Comparison of ENCODE assay signal across 23 cellular contexts in the genomic region with DNA sequence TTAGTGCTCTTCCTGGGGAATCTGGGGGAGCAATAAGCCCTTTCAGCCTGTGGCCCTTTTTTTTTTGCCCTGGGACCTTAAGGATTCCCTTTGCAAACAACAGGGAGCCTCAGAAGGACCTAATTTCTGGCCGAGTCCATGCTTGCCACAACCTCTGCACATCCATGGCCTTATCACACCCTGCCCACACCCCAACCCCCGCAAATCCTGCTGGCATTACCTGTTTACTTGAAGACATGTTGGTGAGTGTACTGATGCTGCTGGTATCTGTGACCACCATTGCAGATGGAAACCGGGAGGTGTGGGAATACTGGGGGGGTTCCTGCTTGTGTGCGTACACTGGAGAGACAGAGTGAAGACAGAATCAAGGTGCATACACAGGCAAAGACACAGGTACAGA. TPM values are rescaled to one million over a fixed set of nuclear protein-coding genes. Genes with fewer than 3 reads are reported as not detected.
DNase-seq lines count a peak whose midpoint lies in the region; ATAC-seq, FAIRE-seq and TF ChIP-seq lines count a peak whose summit lies in the region.
"Had no signal": no experiment of that assay in that cellular context is flagged by ENCODE, and none has a peak within 500 bp of the region (broad histone marks: within the 10 kb centered on the region; RNA-seq: fewer than 3 reads in every experiment).

No MANE protein-coding gene starts in this region.

- TF ChIP-seq RAD21 in HepG2 (CRISPR knock-in tag; IDR thresholded peaks at IDR 0.05) = no peak

- H3K4me3 ChIP-seq in HepG2 (replicated peaks in 1 of 3; ENCODE audit: insufficient read depth in 1 of 3, low read depth in 2 of 3, low read length in 3 of 3) (no peak overlapping the region), right lobe of liver (no peak overlapping the region)
- H3K4me3 ChIP-seq: BLaER1 treated with 17β-estradiol and CSF1 and Interleukin-3, amounts not matched to agents 10 nM and 100 nM had no signal

- H3K27ac ChIP-seq in HepG2 (ENCODE audit: extremely low read length, insufficient read depth, low read length) (peak overlapping the region; percentile 26), right lobe of liver (no peak overlapping the region)
- H3K27ac ChIP-seq: BLaER1 treated with 17β-estradiol and CSF1 and Interleukin-3, amounts not matched to agents 10 nM and 100 nM; KMS-11 had no signal

- H3K79me2 ChIP-seq in HepG2 (ENCODE audit: insufficient read depth, low read length) = no peaks in the 10 kb centered on the region

- POLR2A ChIA-PET in HepG2 (lab: Yijun Ruan, JAX) = interaction anchor here (1.0 to 1.9 kb wide), 8 partner anchors 10 to 47 kb away, joined by 3 to 50 read pairs (median 8); no protein-coding TSS in a partner anchor
- POLR2A ChIA-PET in activated naive CD8-positive, alpha-beta T cell treated with anti-CD3 and anti-CD28 coated beads, Interleukin-2, amount 10 ng/mL, durations not matched to agents 7 days and 5 days (lab: Charles Lee) = no interaction called here

- TF ChIP-seq EP300 in HepG2 (IDR thresholded peaks at IDR 0.05; ENCODE audit: low read depth in 2 of 2, low read length in 2 of 2) (no peak), HepG2 (CRISPR knock-in tag; IDR thresholded peaks at IDR 0.05; ENCODE audit: borderline replicate concordance) (no peak)

- peak overlapping the region; percentile 51 for H3K27ac Mint-ChIP-seq in activated naive CD8-positive, alpha-beta T cell treated with anti-CD3 and anti-CD28 coated beads, Interleukin-2, amount 10 ng/mL, durations not matched to agents 7 days and 5 days
- H3K27ac Mint-ChIP-seq in stimulated activated effector memory CD8-positive, alpha-beta T cell treated with anti-CD3 and anti-CD28 coated beads, Interleukin-12 subunit alpha, Interleukin-12 subunit beta, amount 100 ng/mL, for 72 hours = peak overlapping the region; percentile 42
- H3K27ac Mint-ChIP-seq: CD8-positive, alpha-beta T cell; HFFc6 had no signal

- H3K4me1 ChIP-seq in HepG2 (ENCODE audit: insufficient read depth, low read length) (peaks cover 65% of the 10 kb centered on the region), right lobe of liver (peaks cover 0 to 10% (median 0%) of the 10 kb centered on the region in 4 donors)

- BruUV-seq in HepG2 (replicated peaks; lab: Mats Ljungman, UMichigan) = no TSS peak

- 96% methylated on average over 3 of the region's 4 CpGs for WGBS in HepG2 (ENCODE audit: low lambda C conversion rate)
- 91% methylated on average over 3 of the region's 4 CpGs for WGBS in right lobe of liver (ENCODE audit: insufficient coverage, low coverage, low lambda C conversion rate, missing lambda C conversion rate)

- intact Hi-C loops in HepG2 (cut with micrococcal nuclease; ENCODE audit: unreplicated experiment) = loop anchor here (2.0 kb wide), 2 partner anchors 22 to 48 kb away; no protein-coding TSS in a partner anchor
- intact Hi-C loops in right lobe of liver (cut with DNase I) = loop anchor here in 1 of 2 donors (10.0 kb wide), 1 partner anchor 76 kb away; no protein-coding TSS in a partner anchor
- intact Hi-C loops in Right ventricle myocardium superior (cut with DNase I) = no loop called here

- ATAC-seq in HepG2 (no peak), right lobe of liver (no peak), Right ventricle myocardium superior (ENCODE audit: poor library complexity) (no peak), HG03108 (IDR thresholded peaks at IDR 0.05; ENCODE audit: unreplicated experiment) (no peak)
- ATAC-seq in activated naive CD8-positive, alpha-beta T cell treated with anti-CD3 and anti-CD28 coated beads, Interleukin-2, amount 10 ng/mL, durations not matched to agents 7 days and 5 days (ENCODE audit: low read depth) = no peak
- no peak for ATAC-seq in stimulated activated effector memory CD8-positive, alpha-beta T cell treated with anti-CD3 and anti-CD28 coated beads, Interleukin-12 subunit alpha, Interleukin-12 subunit beta, amount 100 ng/mL, for 72 hours
- ATAC-seq: CD8-positive, alpha-beta T cell had no signal

- in situ Hi-C loops in HepG2 (cut with HindIII; ENCODE audit: extremely low pct_ligation_motif_present, low pct_unique_long_range_greater_than_20kb) = no loop called here

- H4K20me1 ChIP-seq in HepG2 (ENCODE audit: insufficient read depth, low read length) = no peaks in the 10 kb centered on the region
- H4K20me1 ChIP-seq: BLaER1 treated with 17β-estradiol and CSF1 and Interleukin-3, amounts not matched to agents 10 nM and 100 nM had no signal

- CTCF ChIA-PET in HepG2 (lab: Yijun Ruan, JAX; ENCODE audit: low intra/inter-chr PET ratio, low total read pairs) = no interaction called here

- no peaks in the 10 kb centered on the region for H3K36me3 Mint-ChIP-seq in activated naive CD8-positive, alpha-beta T cell treated with anti-CD3 and anti-CD28 coated beads, Interleukin-2, amount 10 ng/mL, durations not matched to agents 7 days and 5 days
- H3K36me3 Mint-ChIP-seq in stimulated activated effector memory CD8-positive, alpha-beta T cell treated with anti-CD3 and anti-CD28 coated beads, Interleukin-12 subunit alpha, Interleukin-12 subunit beta, amount 100 ng/mL, for 72 hours = no peaks in the 10 kb centered on the region
- H3K36me3 Mint-ChIP-seq: CD8-positive, alpha-beta T cell had no signal

- 0 out of 2 replicates have a peak overlapping the region, but pooled peaks have one; percentile 10 for H3K4me2 ChIP-seq in HepG2 (ENCODE audit: low read depth, low read length)
- H3K4me2 ChIP-seq: BLaER1 treated with 17β-estradiol and CSF1 and Interleukin-3, amounts not matched to agents 10 nM and 100 nM; KMS-11 had no signal

- DNase-seq in HepG2 (ENCODE audit: low spot score) (no peak), right lobe of liver (no peak), glomerular visceral epithelial cell (ENCODE audit: extremely low spot score) (peak; percentile 38), Right ventricle myocardium superior (no peak), SKM-1 treated with dmso at 0.1 percent for 144 hours (lab: John Stamatoyannopoulos, UW; ENCODE audit: unreplicated experiment) (no peak)
- no peak for DNase-seq in activated naive CD8-positive, alpha-beta T cell treated with anti-CD3 and anti-CD28 coated beads, Interleukin-2, amount 10 ng/mL, durations not matched to agents 7 days and 5 days
- DNase-seq in stimulated activated effector memory CD8-positive, alpha-beta T cell treated with anti-CD3 and anti-CD28 coated beads, Interleukin-12 subunit alpha, Interleukin-12 subunit beta, amount 100 ng/mL, for 72 hours (ENCODE audit: low spot score in 2 of 2) = no peak
- DNase-seq: CD8-positive, alpha-beta T cell; DMS79; MV-4-11; NCI-H187; NCI-H2107; NCI-H2227 treated with DMSO at 0.1 percent for 48 hours; NCI-H510A treated with DMSO at 0.1 percent for 48 hours; NCI-H774; SHP77 had no signal

- H3K4me3 Mint-ChIP-seq in activated naive CD8-positive, alpha-beta T cell treated with anti-CD3 and anti-CD28 coated beads, Interleukin-2, amount 10 ng/mL, durations not matched to agents 7 days and 5 days = no peak overlapping the region
- H3K4me3 Mint-ChIP-seq in stimulated activated effector memory CD8-positive, alpha-beta T cell treated with anti-CD3 and anti-CD28 coated beads, Interleukin-12 subunit alpha, Interleukin-12 subunit beta, amount 100 ng/mL, for 72 hours = no peak overlapping the region
- H3K4me3 Mint-ChIP-seq: CD8-positive, alpha-beta T cell; HFFc6 had no signal

- H3K27me3 Mint-ChIP-seq in activated naive CD8-positive, alpha-beta T cell treated with anti-CD3 and anti-CD28 coated beads, Interleukin-2, amount 10 ng/mL, durations not matched to agents 7 days and 5 days = peaks cover 2% of the 10 kb centered on the region

- H3K9me3 ChIP-seq in HepG2 (ENCODE audit: low read length) (no peaks in the 10 kb centered on the region), right lobe of liver (no peaks in the 10 kb centered on the region)

- H2AFZ ChIP-seq in HepG2 (ENCODE audit: low read length) = no peak overlapping the region

- peaks cover 1% of the 10 kb centered on the region for H3K9me3 Mint-ChIP-seq in activated naive CD8-positive, alpha-beta T cell treated with anti-CD3 and anti-CD28 coated beads, Interleukin-2, amount 10 ng/mL, durations not matched to agents 7 days and 5 days
- peaks cover 2% of the 10 kb centered on the region for H3K9me3 Mint-ChIP-seq in stimulated activated effector memory CD8-positive, alpha-beta T cell treated with anti-CD3 and anti-CD28 coated beads, Interleukin-12 subunit alpha, Interleukin-12 subunit beta, amount 100 ng/mL, for 72 hours
- H3K9me3 Mint-ChIP-seq: HFFc6 had no signal

- H3K4me1 Mint-ChIP-seq in activated naive CD8-positive, alpha-beta T cell treated with anti-CD3 and anti-CD28 coated beads, Interleukin-2, amount 10 ng/mL, durations not matched to agents 7 days and 5 days = peaks cover 12% of the 10 kb centered on the region
- H3K4me1 Mint-ChIP-seq in stimulated activated effector memory CD8-positive, alpha-beta T cell treated with anti-CD3 and anti-CD28 coated beads, Interleukin-12 subunit alpha, Interleukin-12 subunit beta, amount 100 ng/mL, for 72 hours = peaks cover 24% of the 10 kb centered on the region

- H3K36me3 ChIP-seq in HepG2 (replicated peaks in 1 of 2; ENCODE audit: control insufficient read depth in 1 of 2, insufficient read depth in 2 of 2, low read length in 2 of 2) (peaks cover 10 to 14% of the 10 kb centered on the region in 2 experiments; a peak in 3 of 5 replicates), right lobe of liver (peaks cover 0 to 6% (median 3%) of the 10 kb centered on the region in 4 donors)
- H3K36me3 ChIP-seq: BLaER1 treated with 17β-estradiol and CSF1 and Interleukin-3, amounts not matched to agents 10 nM and 100 nM had no signal

- H3K27me3 ChIP-seq in HepG2 (ENCODE audit: control insufficient read depth in 1 of 2, insufficient read depth in 2 of 2, low read length in 2 of 2) (no peaks in the 10 kb centered on the region), right lobe of liver (no peaks in the 10 kb centered on the region)
- H3K27me3 ChIP-seq: BLaER1 treated with 17β-estradiol and CSF1 and Interleukin-3, amounts not matched to agents 10 nM and 100 nM had no signal

- no peak for TF ChIP-seq POLR2A in HepG2 (IDR thresholded peaks at IDR 0.05; ENCODE audit: insufficient read depth in 1 of 2, low read depth in 2 of 2, low read length in 2 of 2)
- TF ChIP-seq POLR2A in right lobe of liver (IDR thresholded peaks at IDR 0.05) = no peak

- peak overlapping the region; percentile 1; the same call in 1 of the 2 replicates for H3K9ac ChIP-seq in HepG2 (ENCODE audit: insufficient read depth, low read depth, low read length)
- H3K9ac ChIP-seq: BLaER1 treated with 17β-estradiol and CSF1 and Interleukin-3, amounts not matched to agents 10 nM and 100 nM; KMS-11 had no signal

- TF ChIP-seq CTCF in HepG2 (CRISPR knock-in tag; IDR thresholded peaks at IDR 0.05) (no peak), right lobe of liver (IDR thresholded peaks at IDR 0.05) (no peak)

- no peak for FAIRE-seq in HepG2 (lab: Jason Lieb, UNC)

RNA-seq across cellular contexts. Expression of gene HNF1B, which starts 46.0 kb away (rescaled TPM):
- total RNA-seq in HepG2 (2016; rRNA removed; fragmentation: Illumina TruSeq; extraction: Trizol) = 1.8 and 1.9 TPM in 2 replicates
- total RNA-seq in HepG2 (2016; cell fraction: cytosol; rRNA removed; fragmentation: Illumina TruSeq; extraction: Trizol; ENCODE audit: low read depth) = 0.71 TPM in 2 replicates
- total RNA-seq in HepG2 (2016; cell fraction: insoluble cytoplasmic fraction; rRNA removed; fragmentation: Illumina TruSeq; extraction: Trizol) = 1.8 and 2.1 TPM in 2 replicates
- 1.4 and 1.5 TPM in 2 replicates for total RNA-seq in HepG2 (2016; cell fraction: membrane; rRNA removed; fragmentation: Illumina TruSeq; extraction: Trizol)
- total RNA-seq in HepG2 (2016; cell fraction: nucleus; rRNA removed; fragmentation: Illumina TruSeq; extraction: Trizol) = 2.8 and 3.7 TPM in 2 replicates
- polyA plus RNA-seq in HepG2 (2011; rRNA removed) = 4.3 and 5.3 TPM in 2 replicates
- polyA plus RNA-seq in HepG2 (2011; cell fraction: cytosol; rRNA removed) = 4.9 and 7.0 TPM in 2 replicates
- 6.6 and 9.3 TPM in 2 replicates for polyA plus RNA-seq in HepG2 (2011; cell fraction: nucleus; rRNA removed)
- 6.9 and 8.5 TPM in 2 replicates for polyA plus RNA-seq in HepG2 (2012)
- 0.77 and 0.84 TPM in 2 replicates for polyA plus RNA-seq in HepG2 (2016; cell fraction: cytosol; fragmentation: Illumina TruSeq; extraction: Trizol; ENCODE audit: low read depth)
- polyA plus RNA-seq in HepG2 (2016; cell fraction: insoluble cytoplasmic fraction; fragmentation: Illumina TruSeq; extraction: Trizol; ENCODE audit: low read depth) = 3.8 and 5.8 TPM in 2 replicates
- polyA plus RNA-seq in HepG2 (2016; cell fraction: membrane; fragmentation: Illumina TruSeq; extraction: Trizol; ENCODE audit: low read depth) = 2.1 and 2.2 TPM in 2 replicates
- 7.4 and 7.8 TPM in 2 replicates for polyA plus RNA-seq in HepG2 (2016; cell fraction: nucleus; fragmentation: Illumina TruSeq; extraction: Trizol; ENCODE audit: insufficient read depth, low read depth)
- 10.9 TPM in 1 of 2 replicates, not detected in the other for polyA minus RNA-seq in HepG2 (2011; rRNA and poly(A)+ RNA removed; ENCODE audit: low replicate concordance)
- 3.4 and 5.0 TPM in 2 replicates for polyA minus RNA-seq in HepG2 (2011; cell fraction: cytosol; rRNA and poly(A)+ RNA removed)
- 8.7 and 9.5 TPM in 2 replicates for polyA minus RNA-seq in HepG2 (2011; cell fraction: nucleus; rRNA and poly(A)+ RNA removed)
- total RNA-seq in right lobe of liver = 1 to 10 TPM; 5.2 to 7.0 (median 5.7) TPM
- total RNA-seq in activated naive CD8-positive, alpha-beta T cell treated with anti-CD3 and anti-CD28 coated beads, Interleukin-2, amount 10 ng/mL, durations not matched to agents 7 days and 5 days = under 1 TPM in 1 of 2 experiments, not detected in 1; 0.30 TPM
- total RNA-seq in Right ventricle myocardium superior = not detected
- total RNA-seq: A673; CD8-positive, alpha-beta T cell; H4; HFFc6; OCI-LY7 had no signal

RNA-seq across cellular contexts. Expression of gene DDX52, which starts 55.6 kb away (rescaled TPM):
- total RNA-seq in HepG2 (2016; rRNA removed; fragmentation: Illumina TruSeq; extraction: Trizol) (36.1 and 41.4 TPM in 2 replicates), right lobe of liver (10 to 100 TPM; 11.8 to 14.4 (median 13.1) TPM), Right ventricle myocardium superior (13.6 TPM)
- total RNA-seq in HepG2 (2016; cell fraction: cytosol; rRNA removed; fragmentation: Illumina TruSeq; extraction: Trizol; ENCODE audit: low read depth) = 3.2 and 3.8 TPM in 2 replicates
- total RNA-seq in HepG2 (2016; cell fraction: insoluble cytoplasmic fraction; rRNA removed; fragmentation: Illumina TruSeq; extraction: Trizol) = 32.4 and 35.5 TPM in 2 replicates
- 7.0 and 8.2 TPM in 2 replicates for total RNA-seq in HepG2 (2016; cell fraction: membrane; rRNA removed; fragmentation: Illumina TruSeq; extraction: Trizol)
- 28.1 and 32.8 TPM in 2 replicates for total RNA-seq in HepG2 (2016; cell fraction: nucleus; rRNA removed; fragmentation: Illumina TruSeq; extraction: Trizol)
- polyA plus RNA-seq in HepG2 (2011; rRNA removed) = 6.8 and 8.9 TPM in 2 replicates
- 3.8 and 4.9 TPM in 2 replicates for polyA plus RNA-seq in HepG2 (2011; cell fraction: cytosol; rRNA removed)
- polyA plus RNA-seq in HepG2 (2011; cell fraction: nucleus; rRNA removed) = 10.2 and 15.6 TPM in 2 replicates
- 9.8 and 12.1 TPM in 2 replicates for polyA plus RNA-seq in HepG2 (2012)
- polyA plus RNA-seq in HepG2 (2016; cell fraction: cytosol; fragmentation: Illumina TruSeq; extraction: Trizol; ENCODE audit: low read depth) = 1.5 TPM in 2 replicates
- 26.1 and 28.9 TPM in 2 replicates for polyA plus RNA-seq in HepG2 (2016; cell fraction: insoluble cytoplasmic fraction; fragmentation: Illumina TruSeq; extraction: Trizol; ENCODE audit: low read depth)
- 3.2 and 3.6 TPM in 2 replicates for polyA plus RNA-seq in HepG2 (2016; cell fraction: membrane; fragmentation: Illumina TruSeq; extraction: Trizol; ENCODE audit: low read depth)
- 32.6 and 38.8 TPM in 2 replicates for polyA plus RNA-seq in HepG2 (2016; cell fraction: nucleus; fragmentation: Illumina TruSeq; extraction: Trizol; ENCODE audit: insufficient read depth, low read depth)
- 11.5 and 16.2 TPM in 2 replicates for polyA minus RNA-seq in HepG2 (2011; rRNA and poly(A)+ RNA removed; ENCODE audit: low replicate concordance)
- polyA minus RNA-seq in HepG2 (2011; cell fraction: cytosol; rRNA and poly(A)+ RNA removed) = 6.5 and 8.3 TPM in 2 replicates
- 35.7 and 37.2 TPM in 2 replicates for polyA minus RNA-seq in HepG2 (2011; cell fraction: nucleus; rRNA and poly(A)+ RNA removed)
- 10 to 100 TPM; 22.7 to 29.6 TPM for total RNA-seq in activated naive CD8-positive, alpha-beta T cell treated with anti-CD3 and anti-CD28 coated beads, Interleukin-2, amount 10 ng/mL, durations not matched to agents 7 days and 5 days
